Comparison of ENCODE assay signal across 8 cellular contexts in genomic region chr14:75141967-75142366, GRCh38. TPM values are rescaled to one million over a fixed set of nuclear protein-coding genes. Genes with fewer than 3 reads are reported as not detected.
DNase-seq lines count a peak whose midpoint lies in the region; ATAC-seq and TF ChIP-seq lines count a peak whose summit lies in the region.

No MANE protein-coding gene starts in this region.

- peaks cover 21% of the 10 kb centered on the region for H3K36me3 Mint-ChIP-seq in osteocyte (ENCODE audit: unreplicated experiment)

- H3K4me1 Mint-ChIP-seq in osteocyte (ENCODE audit: unreplicated experiment), result peaks cover 30% of the 10 kb centered on the region

- H3K9me3 Mint-ChIP-seq in osteocyte (ENCODE audit: unreplicated experiment), result no peaks in the 10 kb centered on the region

- H3K4me3 Mint-ChIP-seq in osteocyte (ENCODE audit: unreplicated experiment), result no peak overlapping the region

- TF ChIP-seq CTCF in choroid plexus epithelial cell (conservative IDR thresholded peaks at IDR 0.05; ENCODE audit: low read depth, low read length) (peak; percentile 71), osteocyte (IDR thresholded peaks at IDR 0.05) (peak; percentile 52)

- ATAC-seq in GM21619 (IDR thresholded peaks at IDR 0.05; ENCODE audit: unreplicated experiment), result no peak
- no peak for ATAC-seq in GM18870 (IDR thresholded peaks at IDR 0.05; ENCODE audit: unreplicated experiment)

- DNase-seq in NOMO-1 treated with DMSO at 0.1 percent for 48 hours (lab: John Stamatoyannopoulos, UW; ENCODE audit: unreplicated experiment), result peak; percentile 47
- no peak for DNase-seq in NOMO-1 treated with dmso at 0.1 percent for 144 hours (lab: John Stamatoyannopoulos, UW; ENCODE audit: unreplicated experiment)
- peak; percentile 37 for DNase-seq in M059J (ENCODE audit: low read depth)
- DNase-seq in choroid plexus epithelial cell (ENCODE audit: low read depth), result peak; percentile 80
- no peak for DNase-seq in osteocyte (ENCODE audit: extremely low spot score, unreplicated experiment)
- DNase-seq in activated effector memory CD4-positive, alpha-beta T cell treated with Interleukin-2 at 50 U/mL for 16 hours, result no peak

- no peaks in the 10 kb centered on the region for H3K27me3 Mint-ChIP-seq in osteocyte (ENCODE audit: unreplicated experiment)

- no peak overlapping the region for H3K4me3 ChIP-seq in choroid plexus epithelial cell (ENCODE audit: low read depth, low read length)

- H3K27ac Mint-ChIP-seq in osteocyte (ENCODE audit: unreplicated experiment), result peak overlapping the region; percentile 61

RNA-seq across cellular contexts. Expression of gene NEK9, which starts 15.1 kb away (rescaled TPM):
- 16.4 and 21.5 TPM in 2 replicates for total RNA-seq in M059J (2014; rRNA removed; shearing (Covaris generic))
- total RNA-seq in osteocyte, result 116 and 117 TPM in 2 replicates

RNA-seq across cellular contexts. Expression of gene TMED10, which starts 34.4 kb away (rescaled TPM):
- total RNA-seq in M059J (2014; rRNA removed; shearing (Covaris generic)), result 373 and 460 TPM in 2 replicates
- total RNA-seq in osteocyte, result 380 and 409 TPM in 2 replicates

Comparison
In these comparisons a context has a peak if more than half of its experiments do, and no peak if none do; other contexts are left out.
1. DNase-seq: peak in NOMO-1 treated with DMSO at 0.1 percent for 48 hours (single experiment), M059J (single experiment) and choroid plexus epithelial cell (single experiment); none in NOMO-1 treated with dmso at 0.1 percent for 144 hours (single experiment), osteocyte (single experiment) and activated effector memory CD4-positive, alpha-beta T cell treated with Interleukin-2 at 50 U/mL for 16 hours (single experiment).